ENCODE assay signal across 1 cellular context in the genomic region with DNA sequence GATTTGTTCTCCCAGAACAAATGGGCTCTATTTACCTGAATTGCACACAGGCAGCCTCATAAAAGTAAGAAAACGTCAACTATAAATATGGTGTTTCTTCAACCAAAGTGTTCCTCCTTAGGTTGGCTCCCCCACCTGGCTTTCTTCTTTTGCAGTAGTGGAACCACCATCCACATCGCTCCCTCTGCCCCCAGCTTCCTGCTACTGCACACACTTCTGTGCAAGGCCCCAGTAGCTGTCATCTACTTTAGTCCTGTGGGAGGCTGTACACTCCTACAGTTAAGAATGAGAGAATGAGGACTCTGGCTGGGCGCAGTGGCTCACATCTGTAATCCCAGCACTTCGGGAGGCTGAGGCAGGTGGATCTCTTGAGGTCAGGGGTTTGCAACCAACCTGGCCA.
TF ChIP-seq lines count a peak whose summit lies in the region.

No MANE protein-coding gene starts in this region.

TF ChIP-seq in GM12878, 131 proteins besides CTCF, POLR2A, EP300 and RAD21 (continued from another document):
- TF ChIP-seq, protein P1, sequence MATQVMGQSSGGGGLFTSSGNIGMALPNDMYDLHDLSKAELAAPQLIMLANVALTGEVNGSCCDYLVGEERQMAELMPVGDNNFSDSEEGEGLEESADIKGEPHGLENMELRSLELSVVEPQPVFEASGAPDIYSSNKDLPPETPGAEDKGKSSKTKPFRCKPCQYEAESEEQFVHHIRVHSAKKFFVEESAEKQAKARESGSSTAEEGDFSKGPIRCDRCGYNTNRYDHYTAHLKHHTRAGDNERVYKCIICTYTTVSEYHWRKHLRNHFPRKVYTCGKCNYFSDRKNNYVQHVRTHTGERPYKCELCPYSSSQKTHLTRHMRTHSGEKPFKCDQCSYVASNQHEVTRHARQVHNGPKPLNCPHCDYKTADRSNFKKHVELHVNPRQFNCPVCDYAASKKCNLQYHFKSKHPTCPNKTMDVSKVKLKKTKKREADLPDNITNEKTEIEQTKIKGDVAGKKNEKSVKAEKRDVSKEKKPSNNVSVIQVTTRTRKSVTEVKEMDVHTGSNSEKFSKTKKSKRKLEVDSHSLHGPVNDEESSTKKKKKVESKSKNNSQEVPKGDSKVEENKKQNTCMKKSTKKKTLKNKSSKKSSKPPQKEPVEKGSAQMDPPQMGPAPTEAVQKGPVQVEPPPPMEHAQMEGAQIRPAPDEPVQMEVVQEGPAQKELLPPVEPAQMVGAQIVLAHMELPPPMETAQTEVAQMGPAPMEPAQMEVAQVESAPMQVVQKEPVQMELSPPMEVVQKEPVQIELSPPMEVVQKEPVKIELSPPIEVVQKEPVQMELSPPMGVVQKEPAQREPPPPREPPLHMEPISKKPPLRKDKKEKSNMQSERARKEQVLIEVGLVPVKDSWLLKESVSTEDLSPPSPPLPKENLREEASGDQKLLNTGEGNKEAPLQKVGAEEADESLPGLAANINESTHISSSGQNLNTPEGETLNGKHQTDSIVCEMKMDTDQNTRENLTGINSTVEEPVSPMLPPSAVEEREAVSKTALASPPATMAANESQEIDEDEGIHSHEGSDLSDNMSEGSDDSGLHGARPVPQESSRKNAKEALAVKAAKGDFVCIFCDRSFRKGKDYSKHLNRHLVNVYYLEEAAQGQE (IDR thresholded peaks at IDR 0.05; ENCODE audit: low read depth, low read length), result no peak
- TF ChIP-seq, protein P2, sequence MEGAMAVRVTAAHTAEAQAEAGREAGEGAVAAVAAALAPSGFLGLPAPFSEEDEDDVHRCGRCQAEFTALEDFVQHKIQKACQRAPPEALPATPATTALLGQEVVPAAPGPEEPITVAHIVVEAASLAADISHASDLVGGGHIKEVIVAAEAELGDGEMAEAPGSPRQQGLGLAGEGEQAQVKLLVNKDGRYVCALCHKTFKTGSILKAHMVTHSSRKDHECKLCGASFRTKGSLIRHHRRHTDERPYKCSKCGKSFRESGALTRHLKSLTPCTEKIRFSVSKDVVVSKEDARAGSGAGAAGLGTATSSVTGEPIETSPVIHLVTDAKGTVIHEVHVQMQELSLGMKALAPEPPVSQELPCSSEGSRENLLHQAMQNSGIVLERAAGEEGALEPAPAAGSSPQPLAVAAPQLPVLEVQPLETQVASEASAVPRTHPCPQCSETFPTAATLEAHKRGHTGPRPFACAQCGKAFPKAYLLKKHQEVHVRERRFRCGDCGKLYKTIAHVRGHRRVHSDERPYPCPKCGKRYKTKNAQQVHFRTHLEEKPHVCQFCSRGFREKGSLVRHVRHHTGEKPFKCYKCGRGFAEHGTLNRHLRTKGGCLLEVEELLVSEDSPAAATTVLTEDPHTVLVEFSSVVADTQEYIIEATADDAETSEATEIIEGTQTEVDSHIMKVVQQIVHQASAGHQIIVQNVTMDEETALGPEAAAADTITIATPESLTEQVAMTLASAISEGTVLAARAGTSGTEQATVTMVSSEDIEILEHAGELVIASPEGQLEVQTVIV (IDR thresholded peaks at IDR 0.05; ENCODE audit: borderline replicate concordance, partially characterized antibody), result no peak
- TF ChIP-seq, protein P3, sequence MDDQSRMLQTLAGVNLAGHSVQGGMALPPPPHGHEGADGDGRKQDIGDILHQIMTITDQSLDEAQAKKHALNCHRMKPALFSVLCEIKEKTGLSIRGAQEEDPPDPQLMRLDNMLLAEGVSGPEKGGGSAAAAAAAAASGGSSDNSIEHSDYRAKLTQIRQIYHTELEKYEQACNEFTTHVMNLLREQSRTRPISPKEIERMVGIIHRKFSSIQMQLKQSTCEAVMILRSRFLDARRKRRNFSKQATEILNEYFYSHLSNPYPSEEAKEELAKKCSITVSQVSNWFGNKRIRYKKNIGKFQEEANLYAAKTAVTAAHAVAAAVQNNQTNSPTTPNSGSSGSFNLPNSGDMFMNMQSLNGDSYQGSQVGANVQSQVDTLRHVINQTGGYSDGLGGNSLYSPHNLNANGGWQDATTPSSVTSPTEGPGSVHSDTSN (IDR thresholded peaks at IDR 0.05; ENCODE audit: insufficient replicate concordance, low read depth, low read length), result no peak
- TF ChIP-seq STAT1 (conservative IDR thresholded peaks at IDR 0.05), result no peak
- TF ChIP-seq SIX5 (IDR thresholded peaks at IDR 0.05; ENCODE audit: low read depth, low read length, severe bottlenecking), result no peak
- TF ChIP-seq, protein P4, sequence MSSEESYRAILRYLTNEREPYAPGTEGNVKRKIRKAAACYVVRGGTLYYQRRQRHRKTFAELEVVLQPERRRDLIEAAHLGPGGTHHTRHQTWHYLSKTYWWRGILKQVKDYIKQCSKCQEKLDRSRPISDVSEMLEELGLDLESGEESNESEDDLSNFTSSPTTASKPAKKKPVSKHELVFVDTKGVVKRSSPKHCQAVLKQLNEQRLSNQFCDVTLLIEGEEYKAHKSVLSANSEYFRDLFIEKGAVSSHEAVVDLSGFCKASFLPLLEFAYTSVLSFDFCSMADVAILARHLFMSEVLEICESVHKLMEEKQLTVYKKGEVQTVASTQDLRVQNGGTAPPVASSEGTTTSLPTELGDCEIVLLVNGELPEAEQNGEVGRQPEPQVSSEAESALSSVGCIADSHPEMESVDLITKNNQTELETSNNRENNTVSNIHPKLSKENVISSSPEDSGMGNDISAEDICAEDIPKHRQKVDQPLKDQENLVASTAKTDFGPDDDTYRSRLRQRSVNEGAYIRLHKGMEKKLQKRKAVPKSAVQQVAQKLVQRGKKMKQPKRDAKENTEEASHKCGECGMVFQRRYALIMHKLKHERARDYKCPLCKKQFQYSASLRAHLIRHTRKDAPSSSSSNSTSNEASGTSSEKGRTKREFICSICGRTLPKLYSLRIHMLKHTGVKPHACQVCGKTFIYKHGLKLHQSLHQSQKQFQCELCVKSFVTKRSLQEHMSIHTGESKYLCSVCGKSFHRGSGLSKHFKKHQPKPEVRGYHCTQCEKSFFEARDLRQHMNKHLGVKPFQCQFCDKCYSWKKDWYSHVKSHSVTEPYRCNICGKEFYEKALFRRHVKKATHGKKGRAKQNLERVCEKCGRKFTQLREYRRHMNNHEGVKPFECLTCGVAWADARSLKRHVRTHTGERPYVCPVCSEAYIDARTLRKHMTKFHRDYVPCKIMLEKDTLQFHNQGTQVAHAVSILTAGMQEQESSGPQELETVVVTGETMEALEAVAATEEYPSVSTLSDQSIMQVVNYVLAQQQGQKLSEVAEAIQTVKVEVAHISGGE (CRISPR knock-in tag; IDR thresholded peaks at IDR 0.05), result no peak
- no peak for TF ChIP-seq EGR1 (IDR thresholded peaks at IDR 0.05; ENCODE audit: borderline replicate concordance in 1 of 2, low read depth in 2 of 2, low read length in 2 of 2)
- TF ChIP-seq, protein P5, sequence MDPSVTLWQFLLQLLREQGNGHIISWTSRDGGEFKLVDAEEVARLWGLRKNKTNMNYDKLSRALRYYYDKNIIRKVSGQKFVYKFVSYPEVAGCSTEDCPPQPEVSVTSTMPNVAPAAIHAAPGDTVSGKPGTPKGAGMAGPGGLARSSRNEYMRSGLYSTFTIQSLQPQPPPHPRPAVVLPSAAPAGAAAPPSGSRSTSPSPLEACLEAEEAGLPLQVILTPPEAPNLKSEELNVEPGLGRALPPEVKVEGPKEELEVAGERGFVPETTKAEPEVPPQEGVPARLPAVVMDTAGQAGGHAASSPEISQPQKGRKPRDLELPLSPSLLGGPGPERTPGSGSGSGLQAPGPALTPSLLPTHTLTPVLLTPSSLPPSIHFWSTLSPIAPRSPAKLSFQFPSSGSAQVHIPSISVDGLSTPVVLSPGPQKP (IDR thresholded peaks at IDR 0.05; ENCODE audit: low read depth, low read length), result no peak
- TF ChIP-seq, protein P6, sequence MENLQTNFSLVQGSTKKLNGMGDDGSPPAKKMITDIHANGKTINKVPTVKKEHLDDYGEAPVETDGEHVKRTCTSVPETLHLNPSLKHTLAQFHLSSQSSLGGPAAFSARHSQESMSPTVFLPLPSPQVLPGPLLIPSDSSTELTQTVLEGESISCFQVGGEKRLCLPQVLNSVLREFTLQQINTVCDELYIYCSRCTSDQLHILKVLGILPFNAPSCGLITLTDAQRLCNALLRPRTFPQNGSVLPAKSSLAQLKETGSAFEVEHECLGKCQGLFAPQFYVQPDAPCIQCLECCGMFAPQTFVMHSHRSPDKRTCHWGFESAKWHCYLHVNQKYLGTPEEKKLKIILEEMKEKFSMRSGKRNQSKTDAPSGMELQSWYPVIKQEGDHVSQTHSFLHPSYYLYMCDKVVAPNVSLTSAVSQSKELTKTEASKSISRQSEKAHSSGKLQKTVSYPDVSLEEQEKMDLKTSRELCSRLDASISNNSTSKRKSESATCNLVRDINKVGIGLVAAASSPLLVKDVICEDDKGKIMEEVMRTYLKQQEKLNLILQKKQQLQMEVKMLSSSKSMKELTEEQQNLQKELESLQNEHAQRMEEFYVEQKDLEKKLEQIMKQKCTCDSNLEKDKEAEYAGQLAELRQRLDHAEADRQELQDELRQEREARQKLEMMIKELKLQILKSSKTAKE (IDR thresholded peaks at IDR 0.05; ENCODE audit: low read depth, poor library complexity, severe bottlenecking), result no peak
- no peak for TF ChIP-seq SMAD5 (IDR thresholded peaks at IDR 0.05; ENCODE audit: low read depth)
- no peak for TF ChIP-seq TAF1 (IDR thresholded peaks at IDR 0.05; ENCODE audit: borderline replicate concordance, low read depth, low read length)
- TF ChIP-seq, protein P7, sequence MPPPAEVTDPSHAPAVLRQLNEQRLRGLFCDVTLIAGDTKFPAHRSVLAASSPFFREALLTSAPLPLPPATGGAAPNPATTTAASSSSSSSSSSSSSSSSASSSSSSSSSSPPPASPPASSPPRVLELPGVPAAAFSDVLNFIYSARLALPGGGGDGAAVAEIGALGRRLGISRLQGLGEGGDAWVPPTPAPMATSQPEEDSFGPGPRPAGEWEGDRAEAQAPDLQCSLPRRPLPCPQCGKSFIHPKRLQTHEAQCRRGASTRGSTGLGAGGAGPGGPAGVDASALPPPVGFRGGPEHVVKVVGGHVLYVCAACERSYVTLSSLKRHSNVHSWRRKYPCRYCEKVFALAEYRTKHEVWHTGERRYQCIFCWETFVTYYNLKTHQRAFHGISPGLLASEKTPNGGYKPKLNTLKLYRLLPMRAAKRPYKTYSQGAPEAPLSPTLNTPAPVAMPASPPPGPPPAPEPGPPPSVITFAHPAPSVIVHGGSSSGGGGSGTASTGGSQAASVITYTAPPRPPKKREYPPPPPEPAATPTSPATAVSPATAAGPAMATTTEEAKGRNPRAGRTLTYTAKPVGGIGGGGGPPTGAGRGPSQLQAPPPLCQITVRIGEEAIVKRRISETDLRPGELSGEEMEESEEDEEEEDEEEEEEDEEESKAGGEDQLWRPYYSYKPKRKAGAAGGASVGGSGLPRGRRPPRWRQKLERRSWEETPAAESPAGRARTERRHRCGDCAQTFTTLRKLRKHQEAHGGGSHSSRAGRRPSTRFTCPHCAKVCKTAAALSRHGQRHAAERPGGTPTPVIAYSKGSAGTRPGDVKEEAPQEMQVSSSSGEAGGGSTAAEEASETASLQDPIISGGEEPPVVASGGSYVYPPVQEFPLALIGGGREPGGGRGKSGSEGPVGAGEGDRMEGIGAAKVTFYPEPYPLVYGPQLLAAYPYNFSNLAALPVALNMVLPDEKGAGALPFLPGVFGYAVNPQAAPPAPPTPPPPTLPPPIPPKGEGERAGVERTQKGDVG (CRISPR knock-in tag; IDR thresholded peaks at IDR 0.05), result no peak
- TF ChIP-seq BACH1 (IDR thresholded peaks at IDR 0.05; ENCODE audit: borderline replicate concordance), result no peak
- TF ChIP-seq, protein P8, sequence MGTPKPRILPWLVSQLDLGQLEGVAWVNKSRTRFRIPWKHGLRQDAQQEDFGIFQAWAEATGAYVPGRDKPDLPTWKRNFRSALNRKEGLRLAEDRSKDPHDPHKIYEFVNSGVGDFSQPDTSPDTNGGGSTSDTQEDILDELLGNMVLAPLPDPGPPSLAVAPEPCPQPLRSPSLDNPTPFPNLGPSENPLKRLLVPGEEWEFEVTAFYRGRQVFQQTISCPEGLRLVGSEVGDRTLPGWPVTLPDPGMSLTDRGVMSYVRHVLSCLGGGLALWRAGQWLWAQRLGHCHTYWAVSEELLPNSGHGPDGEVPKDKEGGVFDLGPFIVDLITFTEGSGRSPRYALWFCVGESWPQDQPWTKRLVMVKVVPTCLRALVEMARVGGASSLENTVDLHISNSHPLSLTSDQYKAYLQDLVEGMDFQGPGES (IDR thresholded peaks at IDR 0.05), result no peak
- no peak for TF ChIP-seq SMC3 (IDR thresholded peaks at IDR 0.05; ENCODE audit: borderline replicate concordance, low read length)
- no peak for TF ChIP-seq POLR2AphosphoS2 (IDR thresholded peaks at IDR 0.05; ENCODE audit: low read depth, low read length)
- TF ChIP-seq FOS (IDR thresholded peaks at IDR 0.05; ENCODE audit: borderline replicate concordance, extremely low read depth, insufficient read length), result no peak
